ENCODE assay signal across 7 cellular contexts in genomic region chr2:192749606-192750200, GRCh38.
A peak's percentile ranks its signal among the peaks of the same experiment; 100 is the strongest.
DNase-seq lines count a peak whose midpoint lies in the region; ATAC-seq and TF ChIP-seq lines count a peak whose summit lies in the region.

No MANE protein-coding gene starts in this region.

- ATAC-seq in GM18502 (IDR thresholded peaks at IDR 0.05; ENCODE audit: poor library complexity, unreplicated experiment), result peak; percentile 44
- ATAC-seq in GM18907 (IDR thresholded peaks at IDR 0.05; ENCODE audit: unreplicated experiment), result no peak
- ATAC-seq in mucosa of descending colon, result no peak

- intact Hi-C loops in mucosa of descending colon (cut with DNase I, micrococcal nuclease), result no loop called here

- H3K4me1 Mint-ChIP-seq in nephron progenitor cell, result peaks cover 5% of the 10 kb centered on the region

- H3K36me3 ChIP-seq in mucosa of descending colon (ENCODE audit: low read depth), result no peaks in the 10 kb centered on the region

- H3K4me3 Mint-ChIP-seq in nephron progenitor cell, result no peak overlapping the region

- no peaks in the 10 kb centered on the region for H3K27me3 Mint-ChIP-seq in nephron progenitor cell (ENCODE audit: low read depth, poor library complexity)

- H3K4me1 ChIP-seq in mucosa of descending colon (ENCODE audit: low read depth), result no peaks in the 10 kb centered on the region

- TF ChIP-seq CTCF in nephron progenitor cell (IDR thresholded peaks at IDR 0.05) (peak; percentile 29), mucosa of descending colon (IDR thresholded peaks at IDR 0.05) (no peak)

- H3K9me3 Mint-ChIP-seq in nephron progenitor cell, result peaks cover 3% of the 10 kb centered on the region

- no peak overlapping the region for H3K4me3 ChIP-seq in mucosa of descending colon

- peak; percentile 24 for DNase-seq in NCI-H1694 (lab: John Stamatoyannopoulos, UW)
- DNase-seq in amniotic stem cell (lab: John Stamatoyannopoulos, UW), result peak; percentile 6
- DNase-seq in nephron progenitor cell, result no peak
- DNase-seq in activated CD4-positive, CD25-positive, alpha-beta regulatory T cell (lab: John Stamatoyannopoulos, UW), result no peak
- no peak for DNase-seq in mucosa of descending colon

- no peak overlapping the region for H3K27ac Mint-ChIP-seq in nephron progenitor cell

- H3K9me3 ChIP-seq in mucosa of descending colon, result no peaks in the 10 kb centered on the region

- no peaks in the 10 kb centered on the region for H3K36me3 Mint-ChIP-seq in nephron progenitor cell (ENCODE audit: low read depth)

Comparison
In these comparisons a context has a peak if more than half of its experiments do, and no peak if none do; other contexts are left out.
1. DNase-seq: peak in NCI-H1694 (single experiment) and amniotic stem cell (single experiment); none in nephron progenitor cell (single experiment), activated CD4-positive, CD25-positive, alpha-beta regulatory T cell (0 of 4) and mucosa of descending colon (0 of 3).